9 cellular contexts compared by ENCODE assay signal in the genomic region with DNA sequence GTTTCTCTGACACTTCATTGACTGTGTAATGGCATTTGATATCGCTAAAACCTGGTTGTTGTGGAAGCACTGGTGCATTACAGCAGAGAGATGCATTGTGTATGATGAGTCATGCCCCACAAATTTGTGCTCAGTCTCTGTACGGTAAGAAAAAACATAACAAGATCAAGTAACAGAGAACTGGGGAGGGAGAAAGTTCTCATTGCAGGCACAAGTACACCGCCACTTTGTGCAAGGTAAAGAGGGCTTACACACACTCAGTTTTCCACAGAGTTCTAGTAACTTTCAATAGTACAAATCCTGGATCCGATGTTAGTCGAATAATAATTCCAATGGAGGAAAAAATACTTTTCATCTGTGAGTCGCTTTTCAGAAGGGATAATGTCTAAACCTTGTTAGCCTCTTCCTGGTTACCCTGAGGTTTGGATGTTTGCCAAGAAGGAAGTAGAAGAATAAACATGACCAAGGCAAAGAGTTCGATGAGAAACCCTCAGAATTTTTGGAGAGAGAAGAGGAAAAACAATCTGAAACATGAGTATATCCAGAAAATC.
DNase-seq lines count a peak whose midpoint lies in the region; ATAC-seq and TF ChIP-seq lines count a peak whose summit lies in the region.
"Had no signal": no experiment of that assay in that cellular context is flagged by ENCODE, and none has a peak within 500 bp of the region (broad histone marks: within the 10 kb centered on the region; RNA-seq: fewer than 3 reads in every experiment).

No MANE protein-coding gene starts in this region.

- peak; percentile 3 for DNase-seq in NCI-H748 (lab: John Stamatoyannopoulos, UW; ENCODE audit: unreplicated experiment)
- no peak for DNase-seq in NCI-H748 treated with DMSO at 0.1 percent for 48 hours (lab: John Stamatoyannopoulos, UW)
- peak; percentile 46 for DNase-seq in RWPE2 (ENCODE audit: low spot score)
- peak; percentile 9 for DNase-seq in foreskin melanocyte
- DNase-seq in upper lobe of left lung, result peak in 1 of 2 donors; percentile 24
- DNase-seq in lower leg skin (ENCODE audit: low spot score in 2 of 2), result no peak
- DNase-seq in stimulated activated CD8-positive, alpha-beta memory T cell treated with anti-CD3 and anti-CD28 coated beads, Interleukin-4, amount 100 ng/mL, for 48 hours, result no peak
- DNase-seq in posterior vena cava (ENCODE audit: low spot score), result no peak

- H3K4me1 ChIP-seq in RWPE2 (ENCODE audit: insufficient read depth, poor library complexity, severe bottlenecking) (peaks cover 13% of the 10 kb centered on the region), upper lobe of left lung (no peaks in the 10 kb centered on the region)

- 32 to 38% methylated on average over 7 of the region's 7 CpGs for WGBS in upper lobe of left lung, 2 donors
- 49 to 52% methylated on average over 7 of the region's 7 CpGs for WGBS in lower leg skin, 2 donors

- peak overlapping the region; percentile 80 for H3K27ac ChIP-seq in RWPE2 (ENCODE audit: poor library complexity, severe bottlenecking)
- H3K27ac ChIP-seq in upper lobe of left lung, result no peak overlapping the region
- H3K27ac ChIP-seq: C4-2B had no signal

- no peak for TF ChIP-seq EP300 in upper lobe of left lung (IDR thresholded peaks at IDR 0.05)

- intact Hi-C loops in lower leg skin (cut with DNase I; ENCODE audit: low total_unique reads) (no loop called here), posterior vena cava (cut with DNase I) (no loop called here)

- TF ChIP-seq POLR2A in upper lobe of left lung (IDR thresholded peaks at IDR 0.05) (no peak), lower leg skin (IDR thresholded peaks at IDR 0.05) (no peak)

- ATAC-seq in RWPE2 (ENCODE audit: low read depth) (peak; percentile 99), upper lobe of left lung (ENCODE audit: low FRiP score in 2 of 2) (peak; percentile 59 to 60)

- H3K27me3 ChIP-seq in RWPE2 (ENCODE audit: insufficient read depth, poor library complexity, severe bottlenecking), result no peaks in the 10 kb centered on the region
- no peaks in the 10 kb centered on the region for H3K27me3 ChIP-seq in upper lobe of left lung

- H3K4me3 ChIP-seq in RWPE2 (ENCODE audit: severe bottlenecking), result peak overlapping the region; percentile 4
- no peak overlapping the region for H3K4me3 ChIP-seq in upper lobe of left lung
- H3K4me3 ChIP-seq in lower leg skin (ENCODE audit: low read depth, poor library complexity, severe bottlenecking), result no peak overlapping the region

- H3K36me3 ChIP-seq in RWPE2 (ENCODE audit: low read depth) (no peaks in the 10 kb centered on the region), upper lobe of left lung (no peaks in the 10 kb centered on the region)

- H3K9me3 ChIP-seq in RWPE2 (ENCODE audit: severe bottlenecking) (no peaks in the 10 kb centered on the region), upper lobe of left lung (no peaks in the 10 kb centered on the region)

- TF ChIP-seq CTCF in RWPE2 (IDR thresholded peaks at IDR 0.05; ENCODE audit: poor library complexity, severe bottlenecking), result no peak
- TF ChIP-seq CTCF in upper lobe of left lung (IDR thresholded peaks at IDR 0.05), result no peak
- no peak for TF ChIP-seq CTCF in lower leg skin (IDR thresholded peaks at IDR 0.05)

Comparison
In these comparisons a context has a peak if more than half of its experiments do, and no peak if none do; other contexts are left out.
1. DNase-seq: peak in NCI-H748 (single experiment), RWPE2 (single experiment) and foreskin melanocyte (single experiment); none in NCI-H748 treated with DMSO at 0.1 percent for 48 hours (single experiment), lower leg skin (0 of 2), stimulated activated CD8-positive, alpha-beta memory T cell treated with anti-CD3 and anti-CD28 coated beads, Interleukin-4, amount 100 ng/mL, for 48 hours (single experiment) and posterior vena cava (single experiment).